Comparison of ENCODE assay signal across 8 cellular contexts in genomic region chr10:21497177-21497807, GRCh38. TPM values are rescaled to one million over a fixed set of nuclear protein-coding genes. Genes with fewer than 3 reads are reported as not detected.
A peak's percentile ranks its signal among the peaks of the same experiment; 100 is the strongest.
DNase-seq lines count a peak whose midpoint lies in the region; ATAC-seq, FAIRE-seq and TF ChIP-seq lines count a peak whose summit lies in the region.

No MANE protein-coding gene starts in this region.

- H3K27ac ChIP-seq in breast epithelium: peak overlapping the region; percentile 13 to 59
- H3K27ac ChIP-seq in iPS-18a (ENCODE audit: low read length): no peak overlapping the region

- H3K4me3 ChIP-seq in breast epithelium (peak overlapping the region; percentile 69 to 82 (median 70)), iPS-18a (ENCODE audit: low read length) (peak overlapping the region; percentile 73), retinal pigment epithelial cell (ENCODE audit: low read length) (peak overlapping the region; percentile 79)

- intact Hi-C loops in breast epithelium (cut with DNase I; ENCODE audit: low total_unique reads): loop anchor here (5.0 to 10.0 kb wide), 2 partner anchors 220 to 508 kb away; partner anchors contain the start of gene DNAJC1

- ATAC-seq in HG03097 (IDR thresholded peaks at IDR 0.05; ENCODE audit: low FRiP score, unreplicated experiment): no peak
- no peak for ATAC-seq in HG02981 (IDR thresholded peaks at IDR 0.05; ENCODE audit: unreplicated experiment)

- H3K27me3 ChIP-seq in breast epithelium (no peaks in the 10 kb centered on the region), iPS-18a (ENCODE audit: control insufficient read depth, insufficient read depth, low read length) (peaks cover 36% of the 10 kb centered on the region)

- H3K9ac ChIP-seq in iPS-18a (ENCODE audit: low read length): peak overlapping the region; percentile 85

- no peaks in the 10 kb centered on the region for H3K4me1 ChIP-seq in breast epithelium
- H3K4me1 ChIP-seq in iPS-18a (ENCODE audit: control insufficient read depth, low read depth, low read length): peaks cover 41% of the 10 kb centered on the region

- no peak for FAIRE-seq in HTR-8/SVneo (lab: Jason Lieb, UNC)
- peak; percentile 27 for FAIRE-seq in RCC 7860 (lab: Jason Lieb, UNC)

- TF ChIP-seq CTCF in breast epithelium (IDR thresholded peaks at IDR 0.05): no peak
- TF ChIP-seq CTCF in retinal pigment epithelial cell (conservative IDR thresholded peaks at IDR 0.05; ENCODE audit: low read depth, low read length): no peak

- H3K36me3 ChIP-seq in breast epithelium (no peaks in the 10 kb centered on the region), iPS-18a (ENCODE audit: control insufficient read depth, low read depth, low read length) (no peaks in the 10 kb centered on the region)

- DNase-seq in DMS153 treated with DMSO at 0.1 percent for 48 hours (lab: John Stamatoyannopoulos, UW; ENCODE audit: unreplicated experiment): peak; percentile 11
- peak; percentile 87 for DNase-seq in HTR-8/SVneo (ENCODE audit: insufficient read length, low spot score)
- peak; percentile 85 for DNase-seq in RCC 7860 (ENCODE audit: low spot score)
- peak; percentile 90 to 96 for DNase-seq in breast epithelium (ENCODE audit: low spot score in 2 of 2)
- peak; percentile 75 for DNase-seq in retinal pigment epithelial cell (ENCODE audit: low read depth)

- TF ChIP-seq POLR2A in breast epithelium (IDR thresholded peaks at IDR 0.05): no peak

- H3K9me3 ChIP-seq in breast epithelium: no peaks in the 10 kb centered on the region
- H3K9me3 ChIP-seq in iPS-18a (ENCODE audit: control insufficient read depth, low read depth, low read length): no peaks in the 10 kb centered on the region

RNA-seq across cellular contexts. Expression of gene SKIDA1, which starts 28.2 kb away (rescaled TPM):
- total RNA-seq in breast epithelium: 1 to 10 TPM in 1 of 3 donors, under 1 TPM in 2; 0.59 to 1.4 (median 0.98) TPM

RNA-seq across cellular contexts. Expression of gene MLLT10, which starts 36.7 kb away (rescaled TPM):
- 10 to 100 TPM; 45.6 to 74.6 (median 58.0) TPM for total RNA-seq in breast epithelium

Comparison
In these comparisons a context has a peak if more than half of its experiments do, and no peak if none do; other contexts are left out.
1. DNase-seq: peak in every context shown above with its lines; median percentile 93 in breast epithelium; 87 in HTR-8/SVneo; 85 in RCC 7860; 75 in retinal pigment epithelial cell; 11 in DMS153 treated with DMSO at 0.1 percent for 48 hours.